Comparison of ENCODE assay signal across 27 cellular contexts in the genomic region with DNA sequence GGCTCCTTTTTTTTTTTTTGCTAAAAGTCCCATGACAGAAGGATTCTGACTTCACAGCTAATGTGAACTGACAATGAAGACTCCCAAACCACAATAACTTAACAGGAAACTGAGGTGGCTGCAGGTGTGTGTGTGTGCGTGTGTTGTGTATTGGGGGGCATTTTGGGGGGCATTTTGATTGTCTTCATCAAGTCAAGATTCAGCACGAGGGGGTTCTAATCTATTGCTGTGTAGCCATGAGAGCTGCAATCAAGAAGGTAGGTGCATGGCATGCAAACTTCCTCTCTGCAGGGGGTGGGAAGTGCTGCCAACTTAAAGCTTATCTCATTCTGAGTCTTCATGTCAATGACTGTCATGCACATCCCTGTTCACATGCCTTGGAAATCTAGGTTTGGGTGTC. TPM values are rescaled to one million over a fixed set of nuclear protein-coding genes. Genes with fewer than 3 reads are reported as not detected.
A peak's percentile ranks its signal among the peaks of the same experiment; 100 is the strongest.
DNase-seq lines count a peak whose midpoint lies in the region; ATAC-seq and TF ChIP-seq lines count a peak whose summit lies in the region.
"Had no signal": no experiment of that assay in that cellular context is flagged by ENCODE, and none has a peak within 500 bp of the region (broad histone marks: within the 10 kb centered on the region; RNA-seq: fewer than 3 reads in every experiment).

No MANE protein-coding gene starts in this region.

- peaks cover 40% of the 10 kb centered on the region for H3K4me1 ChIP-seq in Loucy (ENCODE audit: insufficient read depth, low read length, poor library complexity, severe bottlenecking)
- peaks cover 17% of the 10 kb centered on the region for H3K4me1 ChIP-seq in endodermal cell (ENCODE audit: control insufficient read depth, insufficient read depth, low read length)

- peaks cover 21% of the 10 kb centered on the region for H3K4me1 Mint-ChIP-seq in activated naive CD8-positive, alpha-beta T cell treated with anti-CD3 and anti-CD28 coated beads, Interleukin-2, amount 10 ng/mL, durations not matched to agents 7 days and 5 days
- H3K4me1 Mint-ChIP-seq in activated naive CD8-positive, alpha-beta T cell treated with anti-CD3 and anti-CD28 coated beads, Interleukin-2, amount 50 U/mL, for 24 hours = peaks cover 17% of the 10 kb centered on the region
- peaks cover 62% of the 10 kb centered on the region for H3K4me1 Mint-ChIP-seq in endodermal cell
- peaks cover 16% of the 10 kb centered on the region for H3K4me1 Mint-ChIP-seq in T-helper 2 cell treated with Interferon-gamma antibody and Interleukin-4, amounts not matched to agents 5 μg/mL and 100 μg/mL, for 36 hours (ENCODE audit: low read depth)
- H3K4me1 Mint-ChIP-seq in CD14-positive monocyte = peaks cover 24% of the 10 kb centered on the region
- H3K4me1 Mint-ChIP-seq: activated T-helper 17 cell treated with anti-CD3 and anti-CD28 coated beads, Interleukin-2, amount 50 U/mL, for 72 hours had no signal

- no peak for DNase-seq in activated naive CD8-positive, alpha-beta T cell treated with anti-CD3 and anti-CD28 coated beads, Interleukin-2, amount 10 ng/mL, durations not matched to agents 7 days and 5 days
- no peak for DNase-seq in activated naive CD8-positive, alpha-beta T cell treated with anti-CD3 and anti-CD28 coated beads, Interleukin-2, amount 50 U/mL, for 24 hours
- DNase-seq in endodermal cell (no peak), CD14-positive monocyte (ENCODE audit: low spot score) (no peak)
- no peak for DNase-seq in T-helper 2 cell treated with Interferon-gamma antibody and Interleukin-4, amounts not matched to agents 5 μg/mL and 100 μg/mL, for 36 hours (ENCODE audit: low spot score)
- no peak for DNase-seq in activated naive CD4-positive, alpha-beta T cell treated with anti-CD3 and anti-CD28 coated beads, Interleukin-2, amount 50 U/mL, for 72 hours (ENCODE audit: low spot score in 2 of 2)
- DNase-seq: activated CD4-positive, alpha-beta memory T cell treated with anti-CD3 and anti-CD28 coated beads for 36 hours; activated CD4-positive, CD25-positive, alpha-beta regulatory T cell; activated CD8-positive, alpha-beta memory T cell treated with anti-CD3 and anti-CD28 coated beads, Interleukin-2, amount 50 U/mL, for 48 hours; Calu3; GOT3; Karpas-422; NCI-H1092; NCI-H187 treated with DMSO at 0.1 percent for 48 hours; NCI-H69; Right ventricle myocardium superior; sigmoid colon; stimulated activated naive CD8-positive, alpha-beta T cell treated with anti-CD3 and anti-CD28 coated beads, Interleukin-15, amount 100 ng/mL, for 72 hours; T-helper 9 cell had no signal

- H3K4me3 ChIP-seq in Loucy (ENCODE audit: low read length, poor library complexity, severe bottlenecking) = no peak overlapping the region
- no peak overlapping the region for H3K4me3 ChIP-seq in endodermal cell (ENCODE audit: low read length)
- H3K4me3 ChIP-seq: body of pancreas, heart left ventricle, prostate gland, sigmoid colon had no signal

- H3K9me3 ChIP-seq in Loucy (ENCODE audit: insufficient read depth, low read depth, low read length) (no peaks in the 10 kb centered on the region), endodermal cell (ENCODE audit: control insufficient read depth, low read length) (no peaks in the 10 kb centered on the region)
- H3K9me3 ChIP-seq: heart left ventricle, prostate gland, sigmoid colon had no signal

- no peaks in the 10 kb centered on the region for H3K27me3 ChIP-seq in Loucy (ENCODE audit: insufficient read depth, low read length, poor library complexity, severe bottlenecking)
- no peaks in the 10 kb centered on the region for H3K27me3 ChIP-seq in endodermal cell (ENCODE audit: control insufficient read depth, insufficient read depth, low read length, poor library complexity, severe bottlenecking)
- H3K27me3 ChIP-seq: body of pancreas, heart left ventricle, sigmoid colon had no signal

- H3K9ac ChIP-seq in Loucy (ENCODE audit: low read depth, low read length, poor library complexity, severe bottlenecking) (peak overlapping the region; percentile 13), endodermal cell (ENCODE audit: extremely low read depth, low read length, poor library complexity, severe bottlenecking) (no peak overlapping the region)

- H3K36me3 ChIP-seq in Loucy (ENCODE audit: insufficient read depth, low read length) (no peaks in the 10 kb centered on the region), endodermal cell (ENCODE audit: control insufficient read depth, insufficient read depth, low read length) (no peaks in the 10 kb centered on the region)
- H3K36me3 ChIP-seq: heart left ventricle, prostate gland, sigmoid colon had no signal

- peak overlapping the region; percentile 51 for H3K4me2 ChIP-seq in Loucy (ENCODE audit: low read depth, low read length, poor library complexity, severe bottlenecking)

- H4K20me1 ChIP-seq in Loucy (ENCODE audit: insufficient read depth, low read length, poor library complexity, severe bottlenecking) = no peaks in the 10 kb centered on the region

- intact Hi-C loops in CD14-positive monocyte (cut with micrococcal nuclease) = no loop called here

- peak overlapping the region; percentile 47 for H3K4me3 Mint-ChIP-seq in activated naive CD8-positive, alpha-beta T cell treated with anti-CD3 and anti-CD28 coated beads, Interleukin-2, amount 10 ng/mL, durations not matched to agents 7 days and 5 days
- no peak overlapping the region for H3K4me3 Mint-ChIP-seq in activated naive CD8-positive, alpha-beta T cell treated with anti-CD3 and anti-CD28 coated beads, Interleukin-2, amount 50 U/mL, for 24 hours
- no peak overlapping the region for H3K4me3 Mint-ChIP-seq in endodermal cell
- H3K4me3 Mint-ChIP-seq in T-helper 2 cell treated with Interferon-gamma antibody and Interleukin-4, amounts not matched to agents 5 μg/mL and 100 μg/mL, for 36 hours = no peak overlapping the region
- H3K4me3 Mint-ChIP-seq in CD14-positive monocyte = no peak overlapping the region
- H3K4me3 Mint-ChIP-seq: activated CD4-positive, alpha-beta memory T cell treated with anti-CD3 and anti-CD28 coated beads for 36 hours; activated naive CD8-positive, alpha-beta T cell; activated T-helper 17 cell treated with anti-CD3 and anti-CD28 coated beads, Interleukin-2, amount 50 U/mL, for 72 hours had no signal

- H3K27me3 Mint-ChIP-seq in activated naive CD8-positive, alpha-beta T cell treated with anti-CD3 and anti-CD28 coated beads, Interleukin-2, amount 10 ng/mL, durations not matched to agents 7 days and 5 days = peaks cover 7% of the 10 kb centered on the region
- H3K27me3 Mint-ChIP-seq in activated naive CD8-positive, alpha-beta T cell treated with anti-CD3 and anti-CD28 coated beads, Interleukin-2, amount 50 U/mL, for 24 hours = peaks cover 9% of the 10 kb centered on the region
- H3K27me3 Mint-ChIP-seq in endodermal cell (ENCODE audit: insufficient read depth) (no peaks in the 10 kb centered on the region), CD14-positive monocyte (ENCODE audit: low read depth in 3 of 3) (peaks cover 0 to 9% (median 3%) of the 10 kb centered on the region in 3 donors)
- H3K27me3 Mint-ChIP-seq in T-helper 2 cell treated with Interferon-gamma antibody and Interleukin-4, amounts not matched to agents 5 μg/mL and 100 μg/mL, for 36 hours (ENCODE audit: low read depth) = peaks cover 3% of the 10 kb centered on the region
- H3K27me3 Mint-ChIP-seq: activated T-helper 17 cell treated with anti-CD3 and anti-CD28 coated beads, Interleukin-2, amount 50 U/mL, for 72 hours had no signal

- H3K9me3 Mint-ChIP-seq in activated naive CD8-positive, alpha-beta T cell treated with anti-CD3 and anti-CD28 coated beads, Interleukin-2, amount 10 ng/mL, durations not matched to agents 7 days and 5 days = no peaks in the 10 kb centered on the region
- H3K9me3 Mint-ChIP-seq in activated naive CD8-positive, alpha-beta T cell treated with anti-CD3 and anti-CD28 coated beads, Interleukin-2, amount 50 U/mL, for 24 hours = no peaks in the 10 kb centered on the region
- no peaks in the 10 kb centered on the region for H3K9me3 Mint-ChIP-seq in endodermal cell
- H3K9me3 Mint-ChIP-seq in T-helper 2 cell treated with Interferon-gamma antibody and Interleukin-4, amounts not matched to agents 5 μg/mL and 100 μg/mL, for 36 hours = no peaks in the 10 kb centered on the region
- no peaks in the 10 kb centered on the region for H3K9me3 Mint-ChIP-seq in activated naive CD4-positive, alpha-beta T cell treated with anti-CD3 and anti-CD28 coated beads, Interleukin-2, amount 50 U/mL, for 72 hours
- peaks cover 0 to 1% (median 0%) of the 10 kb centered on the region in 7 donors for H3K9me3 Mint-ChIP-seq in CD14-positive monocyte
- H3K9me3 Mint-ChIP-seq: activated CD4-positive, alpha-beta memory T cell treated with anti-CD3 and anti-CD28 coated beads for 36 hours; activated T-helper 17 cell treated with anti-CD3 and anti-CD28 coated beads, Interleukin-2, amount 50 U/mL, for 72 hours; stimulated activated naive CD8-positive, alpha-beta T cell treated with anti-CD3 and anti-CD28 coated beads, Interleukin-15, amount 100 ng/mL, for 72 hours had no signal

- no peaks in the 10 kb centered on the region for H3K9me2 ChIP-seq in Loucy (replicated peaks; ENCODE audit: low read depth, low read length)

- 0 out of 2 replicates have a peak, but pooled peaks cover 2% of the 10 kb centered on the region for H3F3A ChIP-seq in Loucy (ENCODE audit: low read depth)

- peaks cover 2% of the 10 kb centered on the region for H3K36me3 Mint-ChIP-seq in activated naive CD8-positive, alpha-beta T cell treated with anti-CD3 and anti-CD28 coated beads, Interleukin-2, amount 10 ng/mL, durations not matched to agents 7 days and 5 days
- no peaks in the 10 kb centered on the region for H3K36me3 Mint-ChIP-seq in activated naive CD8-positive, alpha-beta T cell treated with anti-CD3 and anti-CD28 coated beads, Interleukin-2, amount 50 U/mL, for 24 hours (ENCODE audit: low read depth)
- H3K36me3 Mint-ChIP-seq in endodermal cell (ENCODE audit: low read depth) (peaks cover 3% of the 10 kb centered on the region), CD14-positive monocyte (no peaks in the 10 kb centered on the region)
- no peaks in the 10 kb centered on the region for H3K36me3 Mint-ChIP-seq in T-helper 2 cell treated with Interferon-gamma antibody and Interleukin-4, amounts not matched to agents 5 μg/mL and 100 μg/mL, for 36 hours (ENCODE audit: low read depth)
- no peaks in the 10 kb centered on the region for H3K36me3 Mint-ChIP-seq in activated naive CD4-positive, alpha-beta T cell treated with anti-CD3 and anti-CD28 coated beads, Interleukin-2, amount 50 U/mL, for 72 hours
- H3K36me3 Mint-ChIP-seq: activated CD4-positive, alpha-beta memory T cell treated with anti-CD3 and anti-CD28 coated beads for 36 hours; activated naive CD8-positive, alpha-beta T cell had no signal

- peaks cover 64% of the 10 kb centered on the region for H3K79me2 ChIP-seq in Loucy (ENCODE audit: insufficient read depth, low read length)

- POLR2A ChIA-PET in activated naive CD8-positive, alpha-beta T cell treated with anti-CD3 and anti-CD28 coated beads, Interleukin-2, amount 10 ng/mL, durations not matched to agents 7 days and 5 days (lab: Charles Lee) = interaction anchor here (1.8 kb wide), 1 partner anchor 24 kb away, joined by 9 read pairs; no protein-coding TSS in a partner anchor

- no peak for ATAC-seq in activated naive CD8-positive, alpha-beta T cell treated with anti-CD3 and anti-CD28 coated beads, Interleukin-2, amount 10 ng/mL, durations not matched to agents 7 days and 5 days (ENCODE audit: low read depth)
- no peak for ATAC-seq in activated naive CD8-positive, alpha-beta T cell treated with anti-CD3 and anti-CD28 coated beads, Interleukin-2, amount 50 U/mL, for 24 hours
- no peak for ATAC-seq in GM18870 (IDR thresholded peaks at IDR 0.05; ENCODE audit: unreplicated experiment)
- no peak for ATAC-seq in activated naive CD4-positive, alpha-beta T cell treated with anti-CD3 and anti-CD28 coated beads, Interleukin-2, amount 50 U/mL, for 72 hours
- ATAC-seq: activated T-helper 17 cell treated with anti-CD3 and anti-CD28 coated beads, Interleukin-2, amount 50 U/mL, for 72 hours; stimulated activated naive CD8-positive, alpha-beta T cell treated with anti-CD3 and anti-CD28 coated beads, Interleukin-15, amount 100 ng/mL, for 72 hours had no signal

- 86% methylated on average over 1 to 2 of the region's 2 CpGs for WGBS in endodermal cell (ENCODE audit: insufficient coverage in 1 of 2, insufficient read length in 1 of 2), 2 experiments

- no peak overlapping the region for H3K27ac Mint-ChIP-seq in activated naive CD8-positive, alpha-beta T cell treated with anti-CD3 and anti-CD28 coated beads, Interleukin-2, amount 10 ng/mL, durations not matched to agents 7 days and 5 days
- H3K27ac Mint-ChIP-seq in activated naive CD8-positive, alpha-beta T cell treated with anti-CD3 and anti-CD28 coated beads, Interleukin-2, amount 50 U/mL, for 24 hours = no peak overlapping the region
- H3K27ac Mint-ChIP-seq in endodermal cell (peak overlapping the region; percentile 46), CD14-positive monocyte (peak overlapping the region in 1 of 7 donors; percentile 61)
- no peak overlapping the region for H3K27ac Mint-ChIP-seq in T-helper 2 cell treated with Interferon-gamma antibody and Interleukin-4, amounts not matched to agents 5 μg/mL and 100 μg/mL, for 36 hours
- H3K27ac Mint-ChIP-seq in activated naive CD4-positive, alpha-beta T cell treated with anti-CD3 and anti-CD28 coated beads, Interleukin-2, amount 50 U/mL, for 72 hours = no peak overlapping the region
- H3K27ac Mint-ChIP-seq: activated CD4-positive, alpha-beta memory T cell treated with anti-CD3 and anti-CD28 coated beads for 36 hours; activated T-helper 17 cell treated with anti-CD3 and anti-CD28 coated beads, Interleukin-2, amount 50 U/mL, for 72 hours had no signal

- no peak overlapping the region for H2AFZ ChIP-seq in Loucy (ENCODE audit: low read length)

- no peak for TF ChIP-seq CTCF in Loucy (conservative IDR thresholded peaks at IDR 0.05; ENCODE audit: low read length)
- no peak for TF ChIP-seq CTCF in endodermal cell (conservative IDR thresholded peaks at IDR 0.05)
- TF ChIP-seq CTCF in CD14-positive monocyte (IDR thresholded peaks at IDR 0.05) = no peak

- no peak overlapping the region for H3K27ac ChIP-seq in endodermal cell (ENCODE audit: low read depth, low read length)
- H3K27ac ChIP-seq: epithelial cell of prostate, heart left ventricle, prostate gland, sigmoid colon had no signal

RNA-seq across cellular contexts. Expression of gene SPRED2, which starts 25.2 kb away (rescaled TPM):
- 1 to 10 TPM; 9.3 to 9.9 TPM for total RNA-seq in activated naive CD8-positive, alpha-beta T cell treated with anti-CD3 and anti-CD28 coated beads, Interleukin-2, amount 10 ng/mL, durations not matched to agents 7 days and 5 days
- 10 to 100 TPM; 60.3 to 70.1 TPM for total RNA-seq in endodermal cell
- 29.4 TPM for polyA plus RNA-seq in endodermal cell (2013, experiment 1 of 2)
- polyA plus RNA-seq in endodermal cell (2013, experiment 2 of 2) = 27.9 TPM
- total RNA-seq in activated naive CD4-positive, alpha-beta T cell treated with anti-CD3 and anti-CD28 coated beads, Interleukin-2, amount 50 U/mL, for 72 hours = 1 to 10 TPM; 3.5 to 8.3 TPM
- under 1 TPM; 0.20 to 0.33 TPM for polyA plus RNA-seq in CD14-positive monocyte

Comparison
In these comparisons a context has a peak if more than half of its experiments do, and no peak if none do; other contexts are left out.
1. RNA of gene SPRED2, which starts 25.2 kb away (total RNA-seq): 60.3 to 70.1 TPM in endodermal cell; 9.3 to 9.9 TPM in activated naive CD8-positive, alpha-beta T cell treated with anti-CD3 and anti-CD28 coated beads, Interleukin-2, amount 10 ng/mL, durations not matched to agents 7 days and 5 days and 3.5 to 8.3 TPM in activated naive CD4-positive, alpha-beta T cell treated with anti-CD3 and anti-CD28 coated beads, Interleukin-2, amount 50 U/mL, for 72 hours; every median in the first group is over 4 times any median in the second.